14 cellular contexts compared by ENCODE assay signal in genomic region chr1:203662821-203663220, GRCh38. TPM values are rescaled to one million over a fixed set of nuclear protein-coding genes. Genes with fewer than 3 reads are reported as not detected.
DNase-seq lines count a peak whose midpoint lies in the region; ATAC-seq and TF ChIP-seq lines count a peak whose summit lies in the region.
"Had no signal": no experiment of that assay in that cellular context is flagged by ENCODE, and none has a peak within 500 bp of the region (broad histone marks: within the 10 kb centered on the region; RNA-seq: fewer than 3 reads in every experiment).

No MANE protein-coding gene starts in this region.

- H2AFZ ChIP-seq in Loucy (ENCODE audit: low read length): no peak overlapping the region

- H3K79me2 ChIP-seq in Loucy (ENCODE audit: insufficient read depth, low read length): peaks cover 99% of the 10 kb centered on the region

- H3K4me3 ChIP-seq in AG04450 (ENCODE audit: low read depth, low read length) (no peak overlapping the region), Loucy (ENCODE audit: low read length, poor library complexity, severe bottlenecking) (no peak overlapping the region), colonic mucosa (no peak overlapping the region)

- H3K36me3 ChIP-seq in Loucy (ENCODE audit: insufficient read depth, low read length) (peaks cover 9% of the 10 kb centered on the region; the same call in 1 of the 2 replicates), colonic mucosa (no peaks in the 10 kb centered on the region)

- H3F3A ChIP-seq in Loucy (ENCODE audit: low read depth): 0 out of 2 replicates have a peak, but pooled peaks cover 4% of the 10 kb centered on the region

- H3K9me3 ChIP-seq in AG04450 (ENCODE audit: control insufficient read depth, insufficient read depth, low read length) (no peaks in the 10 kb centered on the region), Loucy (ENCODE audit: insufficient read depth, low read depth, low read length) (no peaks in the 10 kb centered on the region), colonic mucosa (no peaks in the 10 kb centered on the region)

- H3K36me3 Mint-ChIP-seq in osteocyte (ENCODE audit: unreplicated experiment): peaks cover 3% of the 10 kb centered on the region

- H3K4me1 Mint-ChIP-seq in osteocyte (ENCODE audit: unreplicated experiment): peaks cover 34% of the 10 kb centered on the region

- H3K27me3 ChIP-seq in AG04450 (ENCODE audit: control insufficient read depth, insufficient read depth, low read length) (no peaks in the 10 kb centered on the region), Loucy (ENCODE audit: insufficient read depth, low read length, poor library complexity, severe bottlenecking) (no peaks in the 10 kb centered on the region), colonic mucosa (no peaks in the 10 kb centered on the region)

- H3K9ac ChIP-seq in Loucy (ENCODE audit: low read depth, low read length, poor library complexity, severe bottlenecking) (peak overlapping the region; percentile 46), colonic mucosa (ENCODE audit: low read depth in 2 of 2, low read length in 2 of 2) (no peak overlapping the region)

- TF ChIP-seq CTCF in AG04450 (IDR thresholded peaks at IDR 0.05; ENCODE audit: low read depth, low read length) (no peak), Loucy (conservative IDR thresholded peaks at IDR 0.05; ENCODE audit: low read length) (no peak), colonic mucosa (IDR thresholded peaks at IDR 0.05) (no peak), osteocyte (IDR thresholded peaks at IDR 0.05) (no peak)

- no peak overlapping the region for H3K4me3 Mint-ChIP-seq in osteocyte (ENCODE audit: unreplicated experiment)
- H3K4me3 Mint-ChIP-seq: brain had no signal

- H3K4me2 ChIP-seq in Loucy (ENCODE audit: low read depth, low read length, poor library complexity, severe bottlenecking): peak overlapping the region; percentile 42

- no peak for ATAC-seq in HG03159 (IDR thresholded peaks at IDR 0.05; ENCODE audit: unreplicated experiment)

- H3K9me3 Mint-ChIP-seq in osteocyte (ENCODE audit: unreplicated experiment): no peaks in the 10 kb centered on the region
- H3K9me3 Mint-ChIP-seq: brain had no signal

- H3K4me1 ChIP-seq in Loucy (ENCODE audit: insufficient read depth, low read length, poor library complexity, severe bottlenecking) (peaks cover 62% of the 10 kb centered on the region), colonic mucosa (no peaks in the 10 kb centered on the region)

- H3K27ac ChIP-seq in AG04450 (ENCODE audit: low read depth, low read length): peak overlapping the region; percentile 78
- H3K27ac ChIP-seq in colonic mucosa: peak overlapping the region; percentile 1
- H3K27ac ChIP-seq: C4-2B had no signal

- no peaks in the 10 kb centered on the region for H3K9me2 ChIP-seq in Loucy (replicated peaks; ENCODE audit: low read depth, low read length)

- intact Hi-C loops in colonic mucosa (cut with DNase I): no loop called here

- CTCF ChIA-PET in AG04450 (lab: Charles Lee): no interaction called here

- DNase-seq in AG04450 (ENCODE audit: low read depth, low spot score): no peak
- no peak for DNase-seq in colonic mucosa
- DNase-seq in osteocyte (ENCODE audit: extremely low spot score, unreplicated experiment): no peak
- no peak for DNase-seq in NOMO-1 treated with dmso at 0.1 percent for 144 hours (lab: John Stamatoyannopoulos, UW; ENCODE audit: unreplicated experiment)
- no peak for DNase-seq in NCI-H1417 treated with DMSO at 0.1 percent for 48 hours (lab: John Stamatoyannopoulos, UW)
- DNase-seq in NOMO-1 (lab: John Stamatoyannopoulos, UW; ENCODE audit: unreplicated experiment in 2 of 2): no peak
- DNase-seq: NCI-H1105 treated with DMSO at 0.1 percent for 48 hours; NCI-H774; occipital lobe; stimulated activated CD4-positive, alpha-beta T cell treated with anti-CD3 and anti-CD28 coated beads, Interleukin-4, amount 100 ng/mL, for 4 hours had no signal

- H3K27me3 Mint-ChIP-seq in osteocyte (ENCODE audit: unreplicated experiment): no peaks in the 10 kb centered on the region
- H3K27me3 Mint-ChIP-seq: brain had no signal

- peak overlapping the region; percentile 89 for H3K27ac Mint-ChIP-seq in osteocyte (ENCODE audit: unreplicated experiment)

- H4K20me1 ChIP-seq in Loucy (ENCODE audit: insufficient read depth, low read length, poor library complexity, severe bottlenecking): peaks cover 24% of the 10 kb centered on the region

- POLR2A ChIA-PET in AG04450 (lab: Yijun Ruan, JAX): interaction anchor here (1.0 to 1.4 kb wide), 3 partner anchors 11 to 105 kb away, joined by 4 to 6 read pairs (median 4); no protein-coding TSS in a partner anchor

RNA-seq across cellular contexts. Expression of gene ATP2B4, which starts 36.2 kb away (rescaled TPM):
- polyA plus RNA-seq in AG04450 (2011; rRNA removed): 168 and 204 TPM in 2 replicates
- polyA minus RNA-seq in AG04450 (2011; rRNA and poly(A)+ RNA removed): 319 and 332 TPM in 2 replicates
- total RNA-seq in colonic mucosa: 10 to 100 TPM; 10.5 to 57.6 TPM
- 39.4 and 42.1 TPM in 2 replicates for total RNA-seq in osteocyte
